9 cellular contexts compared by ENCODE assay signal in genomic region chr19:52453324-52454094, GRCh38. TPM values are rescaled to one million over a fixed set of nuclear protein-coding genes. Genes with fewer than 3 reads are reported as not detected.
DNase-seq lines count a peak whose midpoint lies in the region; ATAC-seq and TF ChIP-seq lines count a peak whose summit lies in the region.
"Had no signal": no experiment of that assay in that cellular context is flagged by ENCODE, and none has a peak within 500 bp of the region (broad histone marks: within the 10 kb centered on the region; RNA-seq: fewer than 3 reads in every experiment).

Gene ZNF578 (plus strand): TSS chr19:52453553. CDS start chr19:52501846, 48,293 bp downstream.

- ATAC-seq in GM18505 (IDR thresholded peaks at IDR 0.05; ENCODE audit: unreplicated experiment) = no peak

- H3K4me1 ChIP-seq in effector memory CD4-positive, alpha-beta T cell (ENCODE audit: control insufficient read depth, insufficient read depth, low read length, poor library complexity, severe bottlenecking) = peaks cover 8% of the 10 kb centered on the region
- H3K4me1 ChIP-seq in mesendoderm (ENCODE audit: control insufficient read depth, low read depth, low read length) = no peaks in the 10 kb centered on the region

- H3K27me3 ChIP-seq in effector memory CD4-positive, alpha-beta T cell (replicated peaks; ENCODE audit: control insufficient read depth, insufficient read depth, low read length, poor library complexity, severe bottlenecking) = no peaks in the 10 kb centered on the region
- H3K27me3 ChIP-seq in mesendoderm (ENCODE audit: insufficient read depth, low read length, poor library complexity) = no peaks in the 10 kb centered on the region

- peak within 1 kb of the TSS; percentile 64 for H3K4me3 ChIP-seq in LNCaP clone FGC (ENCODE audit: low read depth, low read length)
- peak within 1 kb of the TSS; percentile 72 for H3K4me3 ChIP-seq in effector memory CD4-positive, alpha-beta T cell (ENCODE audit: insufficient read depth, low read depth, low read length, poor library complexity, severe bottlenecking)
- peak within 1 kb of the TSS; percentile 45 for H3K4me3 ChIP-seq in mesendoderm (ENCODE audit: low read length)

- H3K27ac ChIP-seq in 22Rv1 (peak within 1 kb of the TSS; percentile 34; the same call in 1 of the 2 replicates), mesendoderm (ENCODE audit: low read depth, low read length) (no peak within 1 kb of the TSS)
- peak within 1 kb of the TSS; percentile 7 for H3K27ac ChIP-seq in effector memory CD4-positive, alpha-beta T cell (ENCODE audit: insufficient read depth, low read length, poor library complexity, severe bottlenecking)
- H3K27ac ChIP-seq: C4-2B had no signal

- TF ChIP-seq POLR2A in GM18505 (IDR thresholded peaks at IDR 0.05; ENCODE audit: borderline replicate concordance, extremely low read depth, insufficient read depth, insufficient read length) = no peak

- no peaks in the 10 kb centered on the region for H3K79me2 ChIP-seq in mesendoderm (ENCODE audit: control insufficient read depth, insufficient read depth, low read length)

- H2BK120ac ChIP-seq in mesendoderm (ENCODE audit: low read depth, low read length) = no peak within 1 kb of the TSS

- DNase-seq in LNCaP clone FGC (ENCODE audit: low read depth) (peak; percentile 50), mesendoderm (peak; percentile 91), NCI-H1048 (lab: John Stamatoyannopoulos, UW) (no peak)
- peak; percentile 48 to 50 for DNase-seq in activated CD8-positive, alpha-beta memory T cell treated with anti-CD3 and anti-CD28 coated beads for 4 hours (ENCODE audit: low read depth in 2 of 2)
- peak; percentile 17 to 62 (median 21) for DNase-seq in effector memory CD4-positive, alpha-beta T cell
- DNase-seq in stimulated activated CD8-positive, alpha-beta memory T cell treated with anti-CD3 and anti-CD28 coated beads, Interleukin-15, amount 100 ng/mL, for 1 hour (ENCODE audit: low read depth) = peak; percentile 32

- no CpG with 5 or more reads among the region's 48 CpGs for WGBS in mesendoderm (ENCODE audit: extremely low coverage, insufficient coverage, low lambda C conversion rate)

- no peak within 1 kb of the TSS for H3K23ac ChIP-seq in mesendoderm (ENCODE audit: low read length)

- H4K8ac ChIP-seq in mesendoderm (ENCODE audit: low read depth, low read length) = peak within 1 kb of the TSS; percentile 42

- no peak within 1 kb of the TSS for H2AK5ac ChIP-seq in mesendoderm (ENCODE audit: low read length)

- H4K5ac ChIP-seq in mesendoderm (ENCODE audit: low read length) = no peak within 1 kb of the TSS

- H2BK15ac ChIP-seq in mesendoderm (replicated peaks; ENCODE audit: low read depth) = no peak within 1 kb of the TSS

- no peak within 1 kb of the TSS for H3K4me2 ChIP-seq in mesendoderm (ENCODE audit: low read length)

- H3K56ac ChIP-seq in mesendoderm (ENCODE audit: low read length) = peak within 1 kb of the TSS; percentile 25

- no peak within 1 kb of the TSS for H3K18ac ChIP-seq in mesendoderm (ENCODE audit: low read length)

- H3K79me1 ChIP-seq in mesendoderm (ENCODE audit: low read length) = no peaks in the 10 kb centered on the region

- TF ChIP-seq CTCF in 22Rv1 (IDR thresholded peaks at IDR 0.05) = no peak
- no peak for TF ChIP-seq CTCF in LNCaP clone FGC (IDR thresholded peaks at IDR 0.05; ENCODE audit: control insufficient read depth, extremely low read depth, insufficient read depth)

- peaks cover 7% of the 10 kb centered on the region for H3K9me3 ChIP-seq in effector memory CD4-positive, alpha-beta T cell (ENCODE audit: control insufficient read depth, low read length)

- no peak within 1 kb of the TSS for H2BK5ac ChIP-seq in mesendoderm (ENCODE audit: low read length)

- H3K4ac ChIP-seq in mesendoderm (ENCODE audit: low read depth, low read length) = no peak within 1 kb of the TSS

- peaks cover 23% of the 10 kb centered on the region for H3K36me3 ChIP-seq in effector memory CD4-positive, alpha-beta T cell (ENCODE audit: control insufficient read depth, insufficient read depth, low read length)
- H3K36me3 ChIP-seq in mesendoderm (ENCODE audit: control insufficient read depth, insufficient read depth, low read length) = no peaks in the 10 kb centered on the region

- peak within 1 kb of the TSS; percentile 27 for H3K9ac ChIP-seq in mesendoderm (ENCODE audit: low read length)

RNA-seq across cellular contexts. Expression of gene ZNF578, which starts in this region (rescaled TPM):
- polyA plus RNA-seq in mesendoderm (2013, experiment 1 of 2) = 8.0 TPM
- polyA plus RNA-seq in mesendoderm (2013, experiment 2 of 2) = 7.3 TPM
